ENCODE assay signal across 19 cellular contexts in genomic region chr14:55116246-55117030, GRCh38. TPM values are rescaled to one million over a fixed set of nuclear protein-coding genes. Genes with fewer than 3 reads are reported as not detected.
DNase-seq lines count a peak whose midpoint lies in the region; ATAC-seq and TF ChIP-seq lines count a peak whose summit lies in the region.
"Had no signal": no experiment of that assay in that cellular context is flagged by ENCODE, and none has a peak within 500 bp of the region (broad histone marks: within the 10 kb centered on the region; RNA-seq: fewer than 3 reads in every experiment).

No MANE protein-coding gene starts in this region.

- H2BK12ac ChIP-seq in H9 (ENCODE audit: insufficient read length, low read depth, low read length) (no peak overlapping the region), neuronal stem cell (ENCODE audit: low read length) (no peak overlapping the region)

- H3K27me3 Mint-ChIP-seq in H9 (ENCODE audit: low read depth), result peaks cover 28% of the 10 kb centered on the region
- H3K27me3 Mint-ChIP-seq: activated CD4-positive, alpha-beta T cell treated with anti-CD3 and anti-CD28 coated beads for 36 hours had no signal

- H3K18ac ChIP-seq in H9 (ENCODE audit: insufficient read length, low read depth, low read length) (no peak overlapping the region), neuronal stem cell (ENCODE audit: low read length) (no peak overlapping the region)

- H3K4ac ChIP-seq in H9 (ENCODE audit: low read depth, low read length), result no peak overlapping the region
- H3K4ac ChIP-seq in neuronal stem cell (ENCODE audit: low read length), result no peak overlapping the region

- no peak overlapping the region for H2BK5ac ChIP-seq in H9 (ENCODE audit: insufficient read length, low read length)
- H2BK5ac ChIP-seq in neuronal stem cell (ENCODE audit: low read length), result no peak overlapping the region

- H3K14ac ChIP-seq in H9 (ENCODE audit: insufficient read depth, low read length) (no peak overlapping the region; the same call in 1 of the 2 replicates), neuronal stem cell (ENCODE audit: low read length) (no peak overlapping the region)

- H3K4me1 ChIP-seq in left ventricle myocardium inferior (peaks cover 69% of the 10 kb centered on the region), colonic mucosa (peaks cover 10% of the 10 kb centered on the region), neutrophil (ENCODE audit: control insufficient read depth in 1 of 2, insufficient read depth in 1 of 2, low read depth in 1 of 2, low read length in 1 of 2) (peaks cover 56 to 58% of the 10 kb centered on the region in 2 experiments), H9 (ENCODE audit: insufficient read depth, low read length) (no peaks in the 10 kb centered on the region), neuronal stem cell (ENCODE audit: control insufficient read depth in 2 of 2, insufficient read depth in 1 of 2, low read depth in 1 of 2, low read length in 2 of 2) (peaks cover 5 to 9% of the 10 kb centered on the region in 2 donors)

- no peaks in the 10 kb centered on the region for H3K9me3 Mint-ChIP-seq in H9

- H3K79me1 ChIP-seq in H9 (ENCODE audit: insufficient read depth, low read depth, low read length, poor library complexity, severe bottlenecking) (no peaks in the 10 kb centered on the region), neuronal stem cell (ENCODE audit: low read depth, low read length) (no peaks in the 10 kb centered on the region)

- H3K27ac ChIP-seq in left ventricle myocardium inferior (replicated peaks) (peak overlapping the region; percentile 32), colonic mucosa (peak overlapping the region; percentile 79), neutrophil (peak overlapping the region; percentile 53), H9 (ENCODE audit: insufficient read length, low read depth, low read length) (no peak overlapping the region), neuronal stem cell (replicated peaks; ENCODE audit: low read length) (no peak overlapping the region)
- H3K27ac ChIP-seq: thyroid gland had no signal

- no peaks in the 10 kb centered on the region for H3K36me3 Mint-ChIP-seq in H9 (ENCODE audit: insufficient read depth in 1 of 3, low read depth in 3 of 3)
- H3K36me3 Mint-ChIP-seq: CD4-positive, CD25-positive, alpha-beta regulatory T cell had no signal

- no peak overlapping the region for H3T11ph ChIP-seq in H9 (ENCODE audit: low read length)

- peak overlapping the region in 1 of 2 donors; percentile 84 for H3K9ac ChIP-seq in colonic mucosa (ENCODE audit: low read depth in 2 of 2, low read length in 2 of 2)
- no peak overlapping the region for H3K9ac ChIP-seq in H9 (ENCODE audit: extremely low read depth, insufficient read length, low read length)
- no peak overlapping the region for H3K9ac ChIP-seq in neuronal stem cell (ENCODE audit: low read depth, low read length, poor library complexity)

- no peak overlapping the region for H3K4me3 ChIP-seq in left ventricle myocardium inferior
- H3K4me3 ChIP-seq in colonic mucosa, result no peak overlapping the region
- no peak overlapping the region for H3K4me3 ChIP-seq in neutrophil (ENCODE audit: low read depth in 1 of 2, low read length in 1 of 2)
- peak overlapping the region in 1 of 2 donors; percentile 30 for H3K4me3 ChIP-seq in neuronal stem cell (ENCODE audit: low read length in 2 of 2)
- H3K4me3 ChIP-seq: MG63, thyroid gland had no signal

- no peaks in the 10 kb centered on the region for H4K20me1 ChIP-seq in H9 (ENCODE audit: control insufficient read depth, insufficient read depth, insufficient read length)

- DNase-seq in left ventricle myocardium inferior, result no peak
- no peak for DNase-seq in cardiac septum (ENCODE audit: low spot score)
- peak; percentile 76 for DNase-seq in colonic mucosa
- DNase-seq in NCI-H526 treated with DMSO at 0.1 percent for 48 hours (lab: John Stamatoyannopoulos, UW), result no peak
- DNase-seq in H9, result no peak
- DNase-seq in neuronal stem cell (ENCODE audit: low spot score), result no peak
- DNase-seq: activated CD4-positive, alpha-beta T cell treated with anti-CD3 and anti-CD28 coated beads for 36 hours; activated naive CD4-positive, alpha-beta T cell treated with Interleukin-2 at 50 U/mL for 16 hours; aorta; CD4-positive, CD25-positive, alpha-beta regulatory T cell; hypothalamus; MG63; NCI-H1694 treated with DMSO at 0.1 percent for 48 hours; PC-3; T-helper 9 cell had no signal

- H3K23ac ChIP-seq in H9 (ENCODE audit: insufficient read length, low read depth, low read length) (no peak overlapping the region), neuronal stem cell (ENCODE audit: low read depth, low read length, poor library complexity) (no peak overlapping the region)

- TF ChIP-seq CTCF in left ventricle myocardium inferior (IDR thresholded peaks at IDR 0.05; ENCODE audit: borderline replicate concordance), result no peak
- no peak for TF ChIP-seq CTCF in colonic mucosa (IDR thresholded peaks at IDR 0.05)
- TF ChIP-seq CTCF in neutrophil (IDR thresholded peaks at IDR 0.05), result no peak
- no peak for TF ChIP-seq CTCF in H9 (conservative IDR thresholded peaks at IDR 0.05)

- H3K36me3 ChIP-seq in left ventricle myocardium inferior (no peaks in the 10 kb centered on the region), colonic mucosa (no peaks in the 10 kb centered on the region), neutrophil (no peaks in the 10 kb centered on the region), neuronal stem cell (replicated peaks in 1 of 2; ENCODE audit: control insufficient read depth in 2 of 2, insufficient read depth in 2 of 2, low read length in 2 of 2) (no peaks in the 10 kb centered on the region)
- H3K36me3 ChIP-seq: MG63, thyroid gland had no signal

- no peaks in the 10 kb centered on the region for H3K9me3 ChIP-seq in left ventricle myocardium inferior (replicated peaks)
- no peaks in the 10 kb centered on the region for H3K9me3 ChIP-seq in colonic mucosa
- H3K9me3 ChIP-seq in neutrophil, result no peaks in the 10 kb centered on the region
- no peaks in the 10 kb centered on the region for H3K9me3 ChIP-seq in H9 (ENCODE audit: control insufficient read depth, low read depth, low read length)
- no peaks in the 10 kb centered on the region for H3K9me3 ChIP-seq in neuronal stem cell (replicated peaks in 1 of 2; ENCODE audit: control insufficient read depth in 2 of 2, insufficient read depth in 1 of 2, low read depth in 1 of 2, low read length in 2 of 2)
- H3K9me3 ChIP-seq: MG63, thyroid gland had no signal

- no peak overlapping the region for H3K56ac ChIP-seq in H9 (ENCODE audit: insufficient read length, low read depth, low read length)

- H3K79me2 ChIP-seq in H9 (ENCODE audit: insufficient read depth, low read length), result no peaks in the 10 kb centered on the region

- intact Hi-C loops in left ventricle myocardium inferior (cut with micrococcal nuclease), result no loop called here
- intact Hi-C loops in cardiac septum (cut with DNase I), result no loop called here
- intact Hi-C loops in colonic mucosa (cut with DNase I), result no loop called here

- H3K4me3 Mint-ChIP-seq in H9, result no peak overlapping the region
- H3K4me3 Mint-ChIP-seq: activated CD4-positive, alpha-beta T cell treated with anti-CD3 and anti-CD28 coated beads for 36 hours; CD4-positive, CD25-positive, alpha-beta regulatory T cell had no signal

- H4K91ac ChIP-seq in H9 (ENCODE audit: insufficient read length, low read depth, low read length), result no peak overlapping the region
- no peak overlapping the region for H4K91ac ChIP-seq in neuronal stem cell (ENCODE audit: low read depth, low read length, poor library complexity)

- no peak overlapping the region for H2AK5ac ChIP-seq in H9 (ENCODE audit: insufficient read length, low read length)
- H2AK5ac ChIP-seq in neuronal stem cell (ENCODE audit: low read depth, low read length), result no peak overlapping the region

- H4K5ac ChIP-seq in H9 (ENCODE audit: insufficient read length, low read depth, low read length), result no peak overlapping the region

- H3K23me2 ChIP-seq in H9 (ENCODE audit: insufficient read length, low read depth, low read length, poor library complexity, severe bottlenecking), result no peaks in the 10 kb centered on the region

- WGBS in H9 (ENCODE audit: extremely low coverage, insufficient read length, low lambda C conversion rate), result no CpG with 5 or more reads among the region's 11 CpGs
- no CpG with 5 or more reads among the region's 11 CpGs for WGBS in neuronal stem cell (ENCODE audit: extremely low coverage in 2 of 2, insufficient read length in 2 of 2, insufficient replicate concordance in 1 of 2), 2 donors

- H2BK20ac ChIP-seq in H9 (ENCODE audit: low read depth, low read length, poor library complexity, severe bottlenecking), result no peak overlapping the region

- H4K8ac ChIP-seq in H9 (replicated peaks; ENCODE audit: insufficient read length, low read depth, low read length) (no peak overlapping the region), neuronal stem cell (ENCODE audit: low read depth, low read length) (no peak overlapping the region)

- H3K4me2 ChIP-seq in H9 (ENCODE audit: insufficient read depth, insufficient read length, low read length) (no peak overlapping the region), neuronal stem cell (ENCODE audit: insufficient read depth, low read length, poor library complexity, severe bottlenecking) (no peak overlapping the region)

- H3K27me3 ChIP-seq in left ventricle myocardium inferior (ENCODE audit: low read depth) (no peaks in the 10 kb centered on the region), colonic mucosa (no peaks in the 10 kb centered on the region), neutrophil (no peaks in the 10 kb centered on the region), H9 (ENCODE audit: insufficient read depth, low read length) (no peaks in the 10 kb centered on the region), neuronal stem cell (ENCODE audit: control insufficient read depth in 3 of 3, insufficient read depth in 3 of 3, low read depth in 1 of 3, low read length in 3 of 3) (no peaks in the 10 kb centered on the region)
- H3K27me3 ChIP-seq: MG63, thyroid gland had no signal

- H3K27ac Mint-ChIP-seq in H9, result no peak overlapping the region
- H3K27ac Mint-ChIP-seq: activated CD4-positive, alpha-beta T cell treated with anti-CD3 and anti-CD28 coated beads for 36 hours; CD4-positive, CD25-positive, alpha-beta regulatory T cell had no signal

- ATAC-seq in GM19455 (IDR thresholded peaks at IDR 0.05; ENCODE audit: unreplicated experiment), result no peak
- ATAC-seq: activated CD4-positive, alpha-beta T cell treated with anti-CD3 and anti-CD28 coated beads for 36 hours; HCT116; PC-3 had no signal

- H2AFZ ChIP-seq in H9 (ENCODE audit: low read length), result no peak overlapping the region
- no peak overlapping the region for H2AFZ ChIP-seq in neuronal stem cell (ENCODE audit: low read length)

- H3K4me1 Mint-ChIP-seq in H9, result peaks cover 14 to 17% of the 10 kb centered on the region in 2 experiments
- H3K4me1 Mint-ChIP-seq: activated CD4-positive, alpha-beta T cell treated with anti-CD3 and anti-CD28 coated beads for 36 hours had no signal

- H2BK120ac ChIP-seq in H9 (ENCODE audit: low read depth, low read length, poor library complexity, severe bottlenecking) (no peak overlapping the region), neuronal stem cell (ENCODE audit: low read depth, low read length) (no peak overlapping the region)

- H2BK15ac ChIP-seq in H9 (ENCODE audit: low read depth, low read length) (no peak overlapping the region), neuronal stem cell (ENCODE audit: low read length) (no peak overlapping the region)

RNA-seq across cellular contexts. Expression of gene LGALS3, which starts 12.6 kb away (rescaled TPM):
- total RNA-seq in left ventricle myocardium inferior (194 TPM), cardiac septum (129 TPM), colonic mucosa (1,000 to 10,000 TPM; 1,592 to 1,798 TPM), H9 (2021) (3.7 and 4.0 TPM in 2 replicates)
- 2.4 TPM for polyA plus RNA-seq in neuronal stem cell (2013, experiment 1 of 2)
- polyA plus RNA-seq in neuronal stem cell (2013, experiment 2 of 2), result 3.1 TPM

Comparison
In these comparisons a context has a peak if more than half of its experiments do, and no peak if none do; other contexts are left out.
1. H3K27ac ChIP-seq: peak in left ventricle myocardium inferior (single experiment), colonic mucosa (single experiment) and neutrophil (single experiment); none in H9 (single experiment) and neuronal stem cell (single experiment).
2. RNA of gene LGALS3, which starts 12.6 kb away (total RNA-seq): 1,592 to 1,798 TPM in colonic mucosa, 194 TPM in left ventricle myocardium inferior (single experiment) and 129 TPM in cardiac septum (single experiment); 3.7 to 4.0 TPM in H9; every median in the first group is over 10 times any median in the second.